Comparison of ENCODE assay signal across 8 cellular contexts in the genomic region with DNA sequence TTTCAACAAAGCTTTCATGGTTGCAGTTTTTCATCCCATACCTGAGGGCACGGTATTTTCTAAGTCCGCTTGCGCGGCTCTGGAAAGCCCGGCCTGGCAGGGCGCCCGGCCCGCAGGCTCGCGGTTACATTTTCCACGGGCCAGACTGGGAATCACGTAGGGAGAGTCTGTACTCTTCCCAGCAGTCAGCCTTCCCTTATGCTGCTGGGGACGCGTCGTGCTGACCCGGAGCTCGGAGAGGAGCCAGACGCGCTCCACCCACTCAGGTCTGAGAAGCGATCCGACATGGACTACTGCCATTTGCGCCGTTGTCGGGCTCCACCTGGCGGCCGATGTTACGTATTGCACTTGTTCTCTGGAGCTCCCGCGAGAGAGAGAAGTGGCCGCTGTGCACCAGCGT.
A peak's percentile ranks its signal among the peaks of the same experiment; 100 is the strongest.
DNase-seq lines count a peak whose midpoint lies in the region; ATAC-seq lines count a peak whose summit lies in the region.
"Not testable (repeated sequence)": the region's sequence is repeated elsewhere in the genome, so short reads cannot be mapped to it uniquely, and the experiment has no call there.

No MANE protein-coding gene starts in this region.

- not testable (repeated sequence) for H3K27ac ChIP-seq in CD4-positive, CD25-positive, alpha-beta regulatory T cell (ENCODE audit: insufficient read depth, low read length, poor library complexity, severe bottlenecking)

- not testable (repeated sequence) for H3K4me1 Mint-ChIP-seq in CD4-positive, CD25-positive, alpha-beta regulatory T cell; activated T-cell treated with anti-CD3 and anti-CD28 coated beads, Interleukin-2, amount 50 U/mL, for 4 hours (ENCODE audit: low read depth); memory B cell

- not testable (repeated sequence) for H3K27me3 ChIP-seq in CD4-positive, CD25-positive, alpha-beta regulatory T cell (ENCODE audit: control insufficient read depth, insufficient read depth, low read length)

- not testable (repeated sequence) for H3K36me3 Mint-ChIP-seq in CD4-positive, CD25-positive, alpha-beta regulatory T cell; activated T-cell treated with anti-CD3 and anti-CD28 coated beads, Interleukin-2, amount 50 U/mL, for 4 hours (ENCODE audit: insufficient read depth); memory B cell

- not testable (repeated sequence) for H3K4me3 Mint-ChIP-seq in CD4-positive, CD25-positive, alpha-beta regulatory T cell; activated T-cell treated with anti-CD3 and anti-CD28 coated beads, Interleukin-2, amount 50 U/mL, for 4 hours; memory B cell

- DNase-seq in CD4-positive, CD25-positive, alpha-beta regulatory T cell, result peak in 1 of 3 donors; percentile 50
- DNase-seq in activated T-cell treated with anti-CD3 and anti-CD28 coated beads, Interleukin-2, amount 50 U/mL, for 4 hours, result not testable (repeated sequence)
- peak; percentile 51 to 68 for DNase-seq in memory B cell (ENCODE audit: low spot score in 2 of 2)
- peak; percentile 3 for DNase-seq in stimulated activated CD4-positive, alpha-beta T cell treated with anti-CD3 and anti-CD28 coated beads, Interleukin-4, amount 100 ng/mL, for 24 hours

- not testable (repeated sequence) for H3K4me3 ChIP-seq in CD4-positive, CD25-positive, alpha-beta regulatory T cell (ENCODE audit: low read depth, low read length)

- not testable (repeated sequence) for H3K4me1 ChIP-seq in CD4-positive, CD25-positive, alpha-beta regulatory T cell (ENCODE audit: control insufficient read depth, insufficient read depth, low read length, poor library complexity, severe bottlenecking)

- not testable (repeated sequence) for H3K36me3 ChIP-seq in CD4-positive, CD25-positive, alpha-beta regulatory T cell (ENCODE audit: control insufficient read depth, insufficient read depth, low read length)

- H3K27ac Mint-ChIP-seq in CD4-positive, CD25-positive, alpha-beta regulatory T cell; memory B cell: not testable (repeated sequence)

- H3K9me3 Mint-ChIP-seq in CD4-positive, CD25-positive, alpha-beta regulatory T cell; activated T-cell treated with anti-CD3 and anti-CD28 coated beads, Interleukin-2, amount 50 U/mL, for 4 hours; memory B cell: not testable (repeated sequence)

- peak; percentile 97 to 99 for ATAC-seq in CD4-positive, CD25-positive, alpha-beta regulatory T cell (ENCODE audit: low read depth in 2 of 2)
- ATAC-seq in GM19372 (IDR thresholded peaks at IDR 0.05; ENCODE audit: low read depth, unreplicated experiment) (peak; percentile 100), HG02763 (IDR thresholded peaks at IDR 0.05; ENCODE audit: unreplicated experiment) (peak; percentile 100), HG03571 (IDR thresholded peaks at IDR 0.05; ENCODE audit: unreplicated experiment) (peak; percentile 99), esophagus mucosa (peak; percentile 100), memory B cell (ENCODE audit: low read depth) (peak; percentile 98)
- ATAC-seq in activated T-cell treated with anti-CD3 and anti-CD28 coated beads, Interleukin-2, amount 50 U/mL, for 4 hours, result peak; percentile 96 to 97

- H3K9me3 ChIP-seq in CD4-positive, CD25-positive, alpha-beta regulatory T cell (ENCODE audit: control insufficient read depth in 2 of 2, low read length in 2 of 2), result not testable (repeated sequence)

- H3K27me3 Mint-ChIP-seq in CD4-positive, CD25-positive, alpha-beta regulatory T cell; activated T-cell treated with anti-CD3 and anti-CD28 coated beads, Interleukin-2, amount 50 U/mL, for 4 hours (ENCODE audit: low read depth); memory B cell: not testable (repeated sequence)
